9 cellular contexts compared by ENCODE assay signal in genomic region chr11:70467196-70468085, GRCh38.
DNase-seq lines count a peak whose midpoint lies in the region; ATAC-seq and TF ChIP-seq lines count a peak whose summit lies in the region.
"Had no signal": no experiment of that assay in that cellular context is flagged by ENCODE, and none has a peak within 500 bp of the region (broad histone marks: within the 10 kb centered on the region; RNA-seq: fewer than 3 reads in every experiment).

No MANE protein-coding gene starts in this region.

- H3K4me1 ChIP-seq in A673 (ENCODE audit: insufficient read depth, low read length, poor library complexity, severe bottlenecking) (no peaks in the 10 kb centered on the region), gastroesophageal sphincter (peaks cover 0 to 11% (median 0%) of the 10 kb centered on the region in 3 donors), parathyroid adenoma (no peaks in the 10 kb centered on the region)

- no peaks in the 10 kb centered on the region for H3K9me3 ChIP-seq in A673 (ENCODE audit: low read depth, low read length, poor library complexity, severe bottlenecking)
- no peaks in the 10 kb centered on the region for H3K9me3 ChIP-seq in gastroesophageal sphincter
- H3K9me3 ChIP-seq in parathyroid adenoma (ENCODE audit: control insufficient read depth, low read length) = no peaks in the 10 kb centered on the region

- no peaks in the 10 kb centered on the region for H3K9me3 Mint-ChIP-seq in activated CD8-positive, alpha-beta memory T cell treated with anti-CD3 and anti-CD28 coated beads, Interleukin-2, amount 10 ng/mL, durations not matched to agents 7 days and 5 days (ENCODE audit: low read depth)
- H3K9me3 Mint-ChIP-seq in T-helper 2 cell treated with Interferon-gamma antibody and Interleukin-4, amounts not matched to agents 5 μg/mL and 100 μg/mL, for 36 hours = no peaks in the 10 kb centered on the region

- peaks cover 15% of the 10 kb centered on the region for H3K27me3 Mint-ChIP-seq in activated CD8-positive, alpha-beta memory T cell treated with anti-CD3 and anti-CD28 coated beads, Interleukin-2, amount 10 ng/mL, durations not matched to agents 7 days and 5 days
- peaks cover 10% of the 10 kb centered on the region for H3K27me3 Mint-ChIP-seq in T-helper 2 cell treated with Interferon-gamma antibody and Interleukin-4, amounts not matched to agents 5 μg/mL and 100 μg/mL, for 36 hours (ENCODE audit: low read depth)

- 21 to 23% methylated on average over 12 to 14 of the region's 20 CpGs for WGBS in gastroesophageal sphincter (ENCODE audit: low coverage in 1 of 2), 2 donors

- H2AFZ ChIP-seq in parathyroid adenoma = no peak overlapping the region

- H3K36me3 Mint-ChIP-seq in activated CD8-positive, alpha-beta memory T cell treated with anti-CD3 and anti-CD28 coated beads, Interleukin-2, amount 10 ng/mL, durations not matched to agents 7 days and 5 days = no peaks in the 10 kb centered on the region
- no peaks in the 10 kb centered on the region for H3K36me3 Mint-ChIP-seq in T-helper 2 cell treated with Interferon-gamma antibody and Interleukin-4, amounts not matched to agents 5 μg/mL and 100 μg/mL, for 36 hours (ENCODE audit: low read depth)

- no peak for TF ChIP-seq EP300 in gastroesophageal sphincter (IDR thresholded peaks at IDR 0.05)

- no peak for TF ChIP-seq POLR2A in gastroesophageal sphincter (IDR thresholded peaks at IDR 0.05)

- no TSS peak for BruUV-seq in A673 (replicated peaks; lab: Mats Ljungman, UMichigan)

- H3K4me3 Mint-ChIP-seq in activated CD8-positive, alpha-beta memory T cell treated with anti-CD3 and anti-CD28 coated beads, Interleukin-2, amount 10 ng/mL, durations not matched to agents 7 days and 5 days = no peak overlapping the region
- H3K4me3 Mint-ChIP-seq in T-helper 2 cell treated with Interferon-gamma antibody and Interleukin-4, amounts not matched to agents 5 μg/mL and 100 μg/mL, for 36 hours = no peak overlapping the region

- no peak overlapping the region for H3K9ac ChIP-seq in parathyroid adenoma

- H3K4me1 Mint-ChIP-seq in activated CD8-positive, alpha-beta memory T cell treated with anti-CD3 and anti-CD28 coated beads, Interleukin-2, amount 10 ng/mL, durations not matched to agents 7 days and 5 days = no peaks in the 10 kb centered on the region
- no peaks in the 10 kb centered on the region for H3K4me1 Mint-ChIP-seq in T-helper 2 cell treated with Interferon-gamma antibody and Interleukin-4, amounts not matched to agents 5 μg/mL and 100 μg/mL, for 36 hours (ENCODE audit: low read depth)

- no peak overlapping the region for H3K27ac ChIP-seq in A673 (ENCODE audit: low read depth, low read length, poor library complexity, severe bottlenecking)
- no peak overlapping the region for H3K27ac ChIP-seq in gastroesophageal sphincter
- H3K27ac ChIP-seq in parathyroid adenoma = no peak overlapping the region
- H3K27ac ChIP-seq: epithelial cell of prostate had no signal

- CTCF ChIA-PET in A673 (lab: Charles Lee) = interaction anchor here (1.2 kb wide), 1 partner anchor 9 kb away, joined by 3 read pairs; no protein-coding TSS in a partner anchor
- CTCF ChIA-PET in activated CD8-positive, alpha-beta memory T cell treated with anti-CD3 and anti-CD28 coated beads, Interleukin-2, amount 10 ng/mL, durations not matched to agents 7 days and 5 days (lab: Charles Lee) = interaction anchor here (1.2 to 2.0 kb wide), 2 partner anchors 9 to 288 kb away, joined by 4 to 8 read pairs; no protein-coding TSS in a partner anchor

- DNase-seq in A673 (ENCODE audit: low spot score) = peak; percentile 74
- DNase-seq in GM12864 (ENCODE audit: low read depth) = no peak
- peak; percentile 65 for DNase-seq in NCI-H187 treated with DMSO at 0.1 percent for 48 hours (lab: John Stamatoyannopoulos, UW)
- DNase-seq in activated CD8-positive, alpha-beta memory T cell treated with anti-CD3 and anti-CD28 coated beads, Interleukin-2, amount 10 ng/mL, durations not matched to agents 7 days and 5 days = peak; percentile 61
- no peak for DNase-seq in T-helper 2 cell treated with Interferon-gamma antibody and Interleukin-4, amounts not matched to agents 5 μg/mL and 100 μg/mL, for 36 hours (ENCODE audit: low spot score)

- no peak overlapping the region for H3K4me2 ChIP-seq in parathyroid adenoma (ENCODE audit: low read length)

- no peaks in the 10 kb centered on the region for H3K79me2 ChIP-seq in parathyroid adenoma

- H3K27ac Mint-ChIP-seq in activated CD8-positive, alpha-beta memory T cell treated with anti-CD3 and anti-CD28 coated beads, Interleukin-2, amount 10 ng/mL, durations not matched to agents 7 days and 5 days = no peak overlapping the region
- no peak overlapping the region for H3K27ac Mint-ChIP-seq in T-helper 2 cell treated with Interferon-gamma antibody and Interleukin-4, amounts not matched to agents 5 μg/mL and 100 μg/mL, for 36 hours

- POLR2A ChIA-PET in A673 (lab: Charles Lee; ENCODE audit: low non-redundant PET) = no interaction called here

- ATAC-seq in activated CD8-positive, alpha-beta memory T cell treated with anti-CD3 and anti-CD28 coated beads, Interleukin-2, amount 10 ng/mL, durations not matched to agents 7 days and 5 days = no peak
- peak; percentile 44 for ATAC-seq in gastroesophageal sphincter
- no peak for ATAC-seq in GM19467 (IDR thresholded peaks at IDR 0.05; ENCODE audit: unreplicated experiment)

- no peaks in the 10 kb centered on the region for H3K36me3 ChIP-seq in A673 (ENCODE audit: insufficient read depth, low read length, poor library complexity, severe bottlenecking)
- no peaks in the 10 kb centered on the region for H3K36me3 ChIP-seq in gastroesophageal sphincter
- no peaks in the 10 kb centered on the region for H3K36me3 ChIP-seq in parathyroid adenoma (ENCODE audit: control insufficient read depth, insufficient read depth, low read length)

- TF ChIP-seq CTCF in A673 (conservative IDR thresholded peaks at IDR 0.05; ENCODE audit: low read depth, low read length) (peak; percentile 99), GM12864 (IDR thresholded peaks at IDR 0.05; ENCODE audit: low read depth, low read length, missing control alignments) (peak; percentile 74), gastroesophageal sphincter (IDR thresholded peaks at IDR 0.05) (peak; percentile 68 to 84 (median 81)), parathyroid adenoma (IDR thresholded peaks at IDR 0.05) (peak; percentile 65)

- H3K4me3 ChIP-seq in A673 (ENCODE audit: low read depth, low read length, poor library complexity, severe bottlenecking) (no peak overlapping the region), GM12864 (ENCODE audit: low read depth, low read length) (no peak overlapping the region), gastroesophageal sphincter (no peak overlapping the region), parathyroid adenoma (ENCODE audit: low read depth, low read length) (no peak overlapping the region)

- no peaks in the 10 kb centered on the region for H3K27me3 ChIP-seq in A673 (replicated peaks; ENCODE audit: insufficient read depth, low read depth, low read length, poor library complexity)
- H3K27me3 ChIP-seq in gastroesophageal sphincter = peaks cover 17% of the 10 kb centered on the region
- H3K27me3 ChIP-seq in parathyroid adenoma (ENCODE audit: control insufficient read depth, insufficient read depth, low read length) = no peaks in the 10 kb centered on the region

- intact Hi-C loops in A673 (cut with micrococcal nuclease; ENCODE audit: unreplicated experiment) = loop anchor here (1.0 kb wide), 2 partner anchors 288 to 613 kb away; no protein-coding TSS in a partner anchor

Comparison
In these comparisons a context has a peak if more than half of its experiments do, and no peak if none do; other contexts are left out.
1. DNase-seq: peak in A673 (single experiment), NCI-H187 treated with DMSO at 0.1 percent for 48 hours (single experiment) and activated CD8-positive, alpha-beta memory T cell treated with anti-CD3 and anti-CD28 coated beads, Interleukin-2, amount 10 ng/mL, durations not matched to agents 7 days and 5 days (single experiment); none in GM12864 (single experiment) and T-helper 2 cell treated with Interferon-gamma antibody and Interleukin-4, amounts not matched to agents 5 μg/mL and 100 μg/mL, for 36 hours (single experiment).
2. Peak in every context shown above with its lines, with median percentiles within 50 percentile points of each other: CTCF ChIP-seq.